18 cellular contexts compared by ENCODE assay signal in genomic region chr20:62895539-62895938, GRCh38. TPM values are rescaled to one million over a fixed set of nuclear protein-coding genes. Genes with fewer than 3 reads are reported as not detected.
DNase-seq lines count a peak whose midpoint lies in the region; ATAC-seq and TF ChIP-seq lines count a peak whose summit lies in the region.
"Had no signal": no experiment of that assay in that cellular context is flagged by ENCODE, and none has a peak within 500 bp of the region (broad histone marks: within the 10 kb centered on the region; RNA-seq: fewer than 3 reads in every experiment).

No MANE protein-coding gene starts in this region.

- TF ChIP-seq CTCF in brain (conservative IDR thresholded peaks at IDR 0.05) (no peak), progenitor cell of endocrine pancreas (IDR thresholded peaks at IDR 0.05; ENCODE audit: unreplicated experiment) (no peak)

- H3K27me3 Mint-ChIP-seq in activated T-cell treated with anti-CD3 and anti-CD28 coated beads, Interleukin-2, amount 50 U/mL, for 72 hours (ENCODE audit: low read depth): no peaks in the 10 kb centered on the region
- H3K27me3 Mint-ChIP-seq in brain (no peaks in the 10 kb centered on the region), progenitor cell of endocrine pancreas (no peaks in the 10 kb centered on the region)

- peak overlapping the region; percentile 89 for H3K27ac Mint-ChIP-seq in activated T-cell treated with anti-CD3 and anti-CD28 coated beads, Interleukin-2, amount 50 U/mL, for 72 hours
- H3K27ac Mint-ChIP-seq in brain (peak overlapping the region in 4 of 5 experiments; percentile 51 to 84 (median 60)), progenitor cell of endocrine pancreas (peak overlapping the region; percentile 89)

- no peaks in the 10 kb centered on the region for H3K27me3 ChIP-seq in H7 (ENCODE audit: control insufficient read depth, insufficient read depth, low read length)

- no peak for ATAC-seq in activated T-cell treated with anti-CD3 and anti-CD28 coated beads, Interleukin-2, amount 50 U/mL, for 72 hours (replicated peaks in 1 of 2)
- ATAC-seq in GM19023 (IDR thresholded peaks at IDR 0.05; ENCODE audit: unreplicated experiment) (no peak), GM18519 (IDR thresholded peaks at IDR 0.05; ENCODE audit: low FRiP score, unreplicated experiment) (no peak)

- peaks cover 10 to 51% of the 10 kb centered on the region in 2 donors for H3K36me3 Mint-ChIP-seq in activated T-cell treated with anti-CD3 and anti-CD28 coated beads, Interleukin-2, amount 50 U/mL, for 72 hours (ENCODE audit: insufficient read depth in 2 of 2)
- H3K36me3 Mint-ChIP-seq in brain: peaks cover 49% of the 10 kb centered on the region
- peaks cover 30% of the 10 kb centered on the region for H3K36me3 Mint-ChIP-seq in progenitor cell of endocrine pancreas (ENCODE audit: insufficient read depth)

- H3K4me3 ChIP-seq in H7 (ENCODE audit: insufficient read depth, low read depth, low read length): no peak overlapping the region

- H3K4me1 Mint-ChIP-seq in activated T-cell treated with anti-CD3 and anti-CD28 coated beads, Interleukin-2, amount 50 U/mL, for 72 hours (ENCODE audit: low read depth): peaks cover 57% of the 10 kb centered on the region
- H3K4me1 Mint-ChIP-seq in brain (peaks cover 34% of the 10 kb centered on the region), progenitor cell of endocrine pancreas (ENCODE audit: low read depth) (peaks cover 14% of the 10 kb centered on the region)

- no peak for DNase-seq in activated T-cell treated with anti-CD3 and anti-CD28 coated beads, Interleukin-2, amount 50 U/mL, for 72 hours
- no peak for DNase-seq in activated T-cell treated with anti-CD3 and anti-CD28 coated beads, Interleukin-2, amount 50 U/mL, for 1 hour
- peak; percentile 37 for DNase-seq in H7
- no peak for DNase-seq in progenitor cell of endocrine pancreas (ENCODE audit: low spot score, unreplicated experiment)
- DNase-seq in NCI-H524 treated with DMSO at 0.1 percent for 48 hours (lab: John Stamatoyannopoulos, UW): no peak
- DNase-seq: C1 segment of cervical spinal cord, COR-L47, KBM-7, NCI-H1417 treated with DMSO at 0.1 percent for 48 hours, NCI-H1930, NCI-H446 treated with DMSO at 0.1 percent for 48 hours, NCI-H748 treated with DMSO at 0.1 percent for 48 hours, OCI-M1, RPMI8226 had no signal

- no peak overlapping the region for H3K4me3 Mint-ChIP-seq in activated T-cell treated with anti-CD3 and anti-CD28 coated beads, Interleukin-2, amount 50 U/mL, for 72 hours
- H3K4me3 Mint-ChIP-seq in brain (no peak overlapping the region), progenitor cell of endocrine pancreas (ENCODE audit: low read depth) (no peak overlapping the region)

- peaks cover 35% of the 10 kb centered on the region for H3K36me3 ChIP-seq in H7 (replicated peaks; ENCODE audit: control insufficient read depth, insufficient read depth, low read length)

- no peaks in the 10 kb centered on the region for H3K9me3 Mint-ChIP-seq in activated T-cell treated with anti-CD3 and anti-CD28 coated beads, Interleukin-2, amount 50 U/mL, for 72 hours
- H3K9me3 Mint-ChIP-seq in brain (no peaks in the 10 kb centered on the region), progenitor cell of endocrine pancreas (ENCODE audit: low read depth) (no peaks in the 10 kb centered on the region)

RNA-seq across cellular contexts. Expression of gene DIDO1, which starts 30.8 kb away (rescaled TPM):
- total RNA-seq in activated T-cell treated with anti-CD3 and anti-CD28 coated beads, Interleukin-2, amount 50 U/mL, for 72 hours: 10 to 100 TPM; 50.0 TPM
- total RNA-seq in H7 (2014; rRNA removed; shearing (Covaris generic)): 53.2 and 63.4 TPM in 2 replicates
- 47.3 TPM for polyA plus RNA-seq in brain (ENCODE audit: insufficient read depth, low read depth, low replicate concordance)
- 68.2 and 71.2 TPM in 2 replicates for total RNA-seq in progenitor cell of endocrine pancreas

RNA-seq across cellular contexts. Expression of gene TCFL5, which starts 33.9 kb away (rescaled TPM):
- 1 to 10 TPM; 4.4 to 4.9 TPM for total RNA-seq in activated T-cell treated with anti-CD3 and anti-CD28 coated beads, Interleukin-2, amount 50 U/mL, for 72 hours
- total RNA-seq in H7 (2014; rRNA removed; shearing (Covaris generic)): 25.7 and 36.8 TPM in 2 replicates
- 21.1 TPM for polyA plus RNA-seq in brain (ENCODE audit: insufficient read depth, low read depth, low replicate concordance)
- total RNA-seq in progenitor cell of endocrine pancreas: 7.7 and 7.9 TPM in 2 replicates

RNA-seq across cellular contexts. Expression of gene GID8, which starts 42.4 kb away (rescaled TPM):
- total RNA-seq in activated T-cell treated with anti-CD3 and anti-CD28 coated beads, Interleukin-2, amount 50 U/mL, for 72 hours: 10 to 100 TPM; 36.0 to 47.2 TPM
- 49.1 and 57.0 TPM in 2 replicates for total RNA-seq in H7 (2014; rRNA removed; shearing (Covaris generic))
- 45.2 TPM for polyA plus RNA-seq in brain (ENCODE audit: insufficient read depth, low read depth, low replicate concordance)
- 66.7 and 71.6 TPM in 2 replicates for total RNA-seq in progenitor cell of endocrine pancreas

RNA-seq across cellular contexts. Expression of gene SLC17A9, which starts 57.0 kb away (rescaled TPM):
- 10 to 100 TPM; 10.2 to 11.8 TPM for total RNA-seq in activated T-cell treated with anti-CD3 and anti-CD28 coated beads, Interleukin-2, amount 50 U/mL, for 72 hours
- total RNA-seq in H7 (2014; rRNA removed; shearing (Covaris generic)): 32.6 and 41.4 TPM in 2 replicates
- polyA plus RNA-seq in brain (ENCODE audit: insufficient read depth, low read depth, low replicate concordance): 0.20 TPM
- 8.0 and 8.3 TPM in 2 replicates for total RNA-seq in progenitor cell of endocrine pancreas
- total RNA-seq: SK-MEL-5 had no signal
